ENCODE assay signal across 1 cellular context in the genomic region with DNA sequence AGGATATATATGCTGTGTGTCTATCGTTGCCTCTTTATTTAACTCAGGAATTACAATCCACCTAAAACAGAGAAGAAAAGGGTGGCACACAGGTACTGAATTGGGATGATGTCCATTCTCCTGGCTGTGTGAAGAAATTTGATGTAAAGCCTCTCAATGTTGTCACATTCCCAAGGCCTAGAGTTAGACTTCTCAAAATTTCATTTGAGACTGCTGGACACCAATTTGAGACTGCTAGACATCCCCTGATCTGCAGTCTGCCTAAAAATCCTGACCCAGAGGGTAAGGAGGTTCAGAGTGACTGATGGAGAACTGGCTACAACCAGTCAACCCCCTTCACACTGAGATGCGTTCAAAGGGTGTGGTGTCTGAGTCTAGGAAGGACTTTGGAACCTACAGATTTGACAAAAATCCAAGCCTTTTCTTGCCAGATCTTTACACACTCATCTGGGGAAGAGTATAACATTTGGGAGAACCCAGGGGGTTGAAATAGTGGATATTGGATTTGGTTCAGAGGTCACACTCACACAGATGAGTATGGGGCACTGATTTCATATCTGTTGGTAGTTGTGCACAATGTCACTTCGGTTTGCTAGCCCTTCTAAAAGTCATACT.
TF ChIP-seq lines count a peak whose summit lies in the region.

No MANE protein-coding gene starts in this region.

TF ChIP-seq in IMR-90, 13 proteins besides CTCF, POLR2A, EP300 and RAD21:
- TF ChIP-seq NFE2L2 (IDR thresholded peaks at IDR 0.05; ENCODE audit: low read depth, low read length) (no peak), FOS (IDR thresholded peaks at IDR 0.05; ENCODE audit: low read depth, low read length) (no peak), RCOR1 (IDR thresholded peaks at IDR 0.05; ENCODE audit: insufficient replicate concordance, low read length) (no peak), MAFK (IDR thresholded peaks at IDR 0.05; ENCODE audit: low read depth, low read length) (no peak), MXI1 (IDR thresholded peaks at IDR 0.05; ENCODE audit: borderline replicate concordance, low read depth, low read length) (no peak)
